Comparison of ENCODE assay signal across 9 cellular contexts in genomic region chr2:197777823-197778407, GRCh38. TPM values are rescaled to one million over a fixed set of nuclear protein-coding genes. Genes with fewer than 3 reads are reported as not detected.
A peak's percentile ranks its signal among the peaks of the same experiment; 100 is the strongest.
DNase-seq lines count a peak whose midpoint lies in the region; ATAC-seq and TF ChIP-seq lines count a peak whose summit lies in the region.
"Had no signal": no experiment of that assay in that cellular context is flagged by ENCODE, and none has a peak within 500 bp of the region (broad histone marks: within the 10 kb centered on the region; RNA-seq: fewer than 3 reads in every experiment).

No MANE protein-coding gene starts in this region.

- H3K27me3 Mint-ChIP-seq in glutamatergic neuron (ENCODE audit: unreplicated experiment), result no peaks in the 10 kb centered on the region

- H3K27ac Mint-ChIP-seq in glutamatergic neuron (ENCODE audit: unreplicated experiment), result no peak overlapping the region
- H3K27ac Mint-ChIP-seq: activated naive CD4-positive, alpha-beta T cell treated with anti-CD3 and anti-CD28 coated beads, Interleukin-2, amount 50 U/mL, for 24 hours had no signal

- ATAC-seq in GM19035 (IDR thresholded peaks at IDR 0.05; ENCODE audit: unreplicated experiment), result no peak

- no peaks in the 10 kb centered on the region for H3K9me3 ChIP-seq in thyroid gland

- no peaks in the 10 kb centered on the region for H3K9me3 Mint-ChIP-seq in glutamatergic neuron (ENCODE audit: unreplicated experiment)
- H3K9me3 Mint-ChIP-seq: activated naive CD4-positive, alpha-beta T cell treated with anti-CD3 and anti-CD28 coated beads, Interleukin-2, amount 50 U/mL, for 24 hours had no signal

- no peaks in the 10 kb centered on the region for H3K27me3 ChIP-seq in thyroid gland

- H3K4me3 Mint-ChIP-seq in glutamatergic neuron (ENCODE audit: unreplicated experiment), result no peak overlapping the region
- H3K4me3 Mint-ChIP-seq: activated naive CD4-positive, alpha-beta T cell treated with anti-CD3 and anti-CD28 coated beads, Interleukin-2, amount 50 U/mL, for 24 hours had no signal

- TF ChIP-seq CTCF in VCaP (conservative IDR thresholded peaks at IDR 0.05), result peak; percentile 80
- TF ChIP-seq CTCF in glutamatergic neuron (IDR thresholded peaks at IDR 0.05; ENCODE audit: partially characterized antibody, unreplicated experiment), result peak; percentile 83
- TF ChIP-seq CTCF in thyroid gland (IDR thresholded peaks at IDR 0.05), result peak; percentile 34 to 75 (median 54)

- H3K4me1 ChIP-seq in thyroid gland, result no peaks in the 10 kb centered on the region

- intact Hi-C loops in thyroid gland (cut with DNase I), result no loop called here

- no peaks in the 10 kb centered on the region for H3K36me3 Mint-ChIP-seq in glutamatergic neuron (ENCODE audit: unreplicated experiment)
- H3K36me3 Mint-ChIP-seq: activated naive CD4-positive, alpha-beta T cell treated with anti-CD3 and anti-CD28 coated beads, Interleukin-2, amount 50 U/mL, for 24 hours had no signal

- H3K4me3 ChIP-seq in thyroid gland (replicated peaks in 1 of 3), result no peak overlapping the region

- DNase-seq in SIG-M5 treated with dmso at 0.1 percent for 504 hours (lab: John Stamatoyannopoulos, UW; ENCODE audit: unreplicated experiment) (peak; percentile 13), SIG-M5 (lab: John Stamatoyannopoulos, UW) (no peak), HuH-7 (ENCODE audit: low spot score) (peak; percentile 30), glutamatergic neuron (no peak), thyroid gland (peak in 1 of 2 donors; percentile 1), ecto neural progenitor cell (ENCODE audit: low spot score) (no peak)

- no peak for TF ChIP-seq POLR2A in thyroid gland (IDR thresholded peaks at IDR 0.05)

- H3K27ac ChIP-seq in VCaP, result no peak overlapping the region
- no peak overlapping the region for H3K27ac ChIP-seq in thyroid gland

- 26 to 27% methylated on average over 4 of the region's 4 CpGs for WGBS in thyroid gland, 2 donors

- H3K4me1 Mint-ChIP-seq in glutamatergic neuron (ENCODE audit: low read depth, unreplicated experiment), result no peaks in the 10 kb centered on the region
- H3K4me1 Mint-ChIP-seq: activated naive CD4-positive, alpha-beta T cell treated with anti-CD3 and anti-CD28 coated beads, Interleukin-2, amount 50 U/mL, for 24 hours had no signal

- no peaks in the 10 kb centered on the region for H3K36me3 ChIP-seq in thyroid gland

RNA-seq across cellular contexts. Expression of gene BOLL, which starts 7.2 kb away (rescaled TPM):
- total RNA-seq in glutamatergic neuron (ENCODE audit: unreplicated experiment) (not detected), thyroid gland (under 1 TPM in 2 of 4 donors, not detected in 2; 0.27 to 0.45 TPM)

RNA-seq across cellular contexts. Expression of gene PLCL1, which starts 26.5 kb away (rescaled TPM):
- total RNA-seq in glutamatergic neuron (ENCODE audit: unreplicated experiment) (28.8 TPM), thyroid gland (10 to 100 TPM in 2 of 4 donors, 1 to 10 TPM in 2; 9.1 to 11.8 (median 9.9) TPM)

Comparison
In these comparisons a context has a peak if more than half of its experiments do, and no peak if none do; other contexts are left out.
1. DNase-seq: peak in SIG-M5 treated with dmso at 0.1 percent for 504 hours (single experiment) and HuH-7 (single experiment); none in SIG-M5 (single experiment), glutamatergic neuron (single experiment) and ecto neural progenitor cell (single experiment).
2. Peak in every context shown above with its lines, with median percentiles within 50 percentile points of each other: CTCF ChIP-seq.